9 cellular contexts compared by ENCODE assay signal in genomic region chr10:62632071-62632809, GRCh38.
DNase-seq lines count a peak whose midpoint lies in the region; ATAC-seq, FAIRE-seq and TF ChIP-seq lines count a peak whose summit lies in the region.
"Had no signal": no experiment of that assay in that cellular context is flagged by ENCODE, and none has a peak within 500 bp of the region (broad histone marks: within the 10 kb centered on the region; RNA-seq: fewer than 3 reads in every experiment).

No MANE protein-coding gene starts in this region.

- 1% methylated on average over 12 of the region's 12 CpGs for WGBS in GM12878 (ENCODE audit: insufficient coverage, insufficient replicate concordance, low lambda C conversion rate, missing lambda C conversion rate)

- H3K9me3 ChIP-seq in GM12878 (replicated peaks; ENCODE audit: control insufficient read depth, insufficient read depth, low read length): no peaks in the 10 kb centered on the region; the same call in 2 of the 3 replicates

- no peaks in the 10 kb centered on the region for H3K27me3 ChIP-seq in GM12878 (replicated peaks in 1 of 2; ENCODE audit: control insufficient read depth in 2 of 2, insufficient read depth in 2 of 2, low read length in 1 of 2)

- no TSS peak for BruUV-seq in GM12878 (replicated peaks; lab: Mats Ljungman, UMichigan)

- TF ChIP-seq CTCF in GM12878 (IDR thresholded peaks at IDR 0.05 in 2 of 3, conservative IDR thresholded peaks at IDR 0.05 in 1 of 3; ENCODE audit: control insufficient read depth in 2 of 3, extremely low read depth in 1 of 3, insufficient read depth in 1 of 3, low read depth in 3 of 3, low read length in 3 of 3): no peak

- peak overlapping the region; percentile 48 for H3K9ac ChIP-seq in GM12878 (ENCODE audit: control insufficient read depth, insufficient read depth, low read length)

- H3K4me1 ChIP-seq in GM12878 (ENCODE audit: control insufficient read depth, insufficient read depth, low read length): peaks cover 56% of the 10 kb centered on the region

- peak; percentile 72 for ATAC-seq in GM18873 (IDR thresholded peaks at IDR 0.05; ENCODE audit: low FRiP score, unreplicated experiment)
- ATAC-seq in HG02943 (IDR thresholded peaks at IDR 0.05; ENCODE audit: low read depth, unreplicated experiment): peak; percentile 70
- peak; percentile 85 for ATAC-seq in GM12878
- ATAC-seq: Panc1 had no signal

- RAD21 ChIA-PET in GM12878 (lab: Charles Lee; ENCODE audit: unreplicated experiment): interaction anchor here (0.6 to 6.1 kb wide), 18 partner anchors 8 to 185 kb away, joined by 3 to 64 read pairs (median 8); partner anchors contain the start of gene EGR2

- 0 out of 2 replicates have a peak overlapping the region, but pooled peaks have one; percentile 1 for H3K4me3 ChIP-seq in GM12878

- CTCF ChIA-PET in GM12878 (lab: Yijun Ruan, JAX): interaction anchor here (1.1 to 5.4 kb wide), 6 partner anchors 13 to 101 kb away, joined by 4 to 22 read pairs (median 10); no protein-coding TSS in a partner anchor

- DNase-seq in RCC 7860 (ENCODE audit: low spot score): peak; percentile 49
- DNase-seq in GM12878 (ENCODE audit: low read depth, low spot score): peak; percentile 80
- DNase-seq in stimulated activated CD4-positive, alpha-beta T cell treated with anti-CD3 and anti-CD28 coated beads, Interleukin-2, amount 100 ng/mL, for 4 hours (ENCODE audit: low read depth): peak; percentile 53
- no peak for DNase-seq in NCI-H1436 (lab: John Stamatoyannopoulos, UW)
- DNase-seq in NCI-H345 (lab: John Stamatoyannopoulos, UW): no peak
- no peak for DNase-seq in GF-D8 (lab: John Stamatoyannopoulos, UW)

- intact Hi-C loops in GM12878 (cut with micrococcal nuclease; ENCODE audit: unreplicated experiment): loop anchor here (1.0 to 2.0 kb wide), 3 partner anchors 13 to 179 kb away; no protein-coding TSS in a partner anchor

- no peaks in the 10 kb centered on the region for H3K36me3 ChIP-seq in GM12878 (ENCODE audit: control insufficient read depth in 2 of 2, insufficient read depth in 2 of 2, low read length in 1 of 2)

- in situ Hi-C loops in GM12878 (cut with MboI): no loop called here

- peak; percentile 29; the same call in 1 of the 2 replicates for TF ChIP-seq RAD21 in GM12878 (IDR thresholded peaks at IDR 0.05; ENCODE audit: insufficient read depth, low read depth, low read length)

- H4K20me1 ChIP-seq in GM12878 (ENCODE audit: control insufficient read depth, insufficient read depth): no peaks in the 10 kb centered on the region

- peak overlapping the region; percentile 71 for H3K27ac ChIP-seq in GM12878 (ENCODE audit: control insufficient read depth, insufficient read depth)

- no peak for FAIRE-seq in RCC 7860 (lab: Jason Lieb, UNC)
- FAIRE-seq in GM12878 (lab: Jason Lieb, UNC): peak; percentile 92

- SMC1A ChIA-PET in GM12878 (lab: Charles Lee; ENCODE audit: uncharacterized antibody, unreplicated experiment): interaction anchor here (0.6 to 12.0 kb wide), 22 partner anchors 8 to 276 kb away, joined by 3 to 329 read pairs (median 6); partner anchors contain the start of genes ADO and EGR2

- H3K79me2 ChIP-seq in GM12878 (ENCODE audit: control insufficient read depth, insufficient read depth, low read length): no peaks in the 10 kb centered on the region

- POLR2A ChIA-PET in GM12878 (lab: Charles Lee): interaction anchor here (0.6 to 4.3 kb wide), 7 partner anchors 8 to 185 kb away, joined by 3 to 24 read pairs (median 5); partner anchors contain the start of gene EGR2

- H2AFZ ChIP-seq in GM12878 (ENCODE audit: control insufficient read depth, low read depth, low read length): peak overlapping the region; percentile 44; the same call in 1 of the 2 replicates

- peak overlapping the region; percentile 73 for H3K4me2 ChIP-seq in GM12878 (ENCODE audit: control insufficient read depth, insufficient read depth)

- peak; percentile 75 to 94 for TF ChIP-seq EP300 in GM12878 (IDR thresholded peaks at IDR 0.05; ENCODE audit: borderline replicate concordance in 1 of 2, control insufficient read depth in 1 of 2, low read depth in 2 of 2, low read length in 2 of 2)

- no peak for TF ChIP-seq POLR2A in GM12878 (IDR thresholded peaks at IDR 0.05; ENCODE audit: low read depth, low read length)

TF ChIP-seq in GM12878, 131 proteins besides CTCF, POLR2A, EP300 and RAD21 (continues in another document):
- peak; percentile 62 for TF ChIP-seq GABPA (IDR thresholded peaks at IDR 0.05; ENCODE audit: low read depth)
- TF ChIP-seq MYB (IDR thresholded peaks at IDR 0.05; ENCODE audit: borderline replicate concordance, low read depth, low read length): no peak
- TF ChIP-seq POLR2AphosphoS5 (IDR thresholded peaks at IDR 0.05; ENCODE audit: low read length): no peak
- no peak for TF ChIP-seq NRF1 (conservative IDR thresholded peaks at IDR 0.05; ENCODE audit: low read depth, low read length)
- TF ChIP-seq TAF1 (IDR thresholded peaks at IDR 0.05; ENCODE audit: borderline replicate concordance, low read depth, low read length): no peak
- no peak for TF ChIP-seq E2F8 (IDR thresholded peaks at IDR 0.05; ENCODE audit: low read depth, partially characterized antibody)
- TF ChIP-seq BHLHE40 (IDR thresholded peaks at IDR 0.05; ENCODE audit: borderline replicate concordance in 1 of 2, low read depth in 2 of 2, low read length in 1 of 2): peak; percentile 75 to 86
- TF ChIP-seq NR2F1 (conservative IDR thresholded peaks at IDR 0.05): peak; percentile 81
- TF ChIP-seq EED (IDR thresholded peaks at IDR 0.05; ENCODE audit: low read depth): peak; percentile 82
- peak; percentile 52; the same call in 1 of the 2 replicates for TF ChIP-seq TCF12 (IDR thresholded peaks at IDR 0.05; ENCODE audit: low read depth, low read length)
- TF ChIP-seq POLR2AphosphoS2 (IDR thresholded peaks at IDR 0.05; ENCODE audit: low read depth, low read length): no peak
- TF ChIP-seq MXI1 (IDR thresholded peaks at IDR 0.05; ENCODE audit: low read depth, low read length): peak; percentile 57
- TF ChIP-seq USF2 (IDR thresholded peaks at IDR 0.05; ENCODE audit: borderline replicate concordance, low read depth, low read length): no peak
- TF ChIP-seq RFX5 (IDR thresholded peaks at IDR 0.05; ENCODE audit: low read depth, low read length): no peak
- 0 out of 2 replicates have a peak, but pooled peaks have one; percentile 54 for TF ChIP-seq SIN3A (IDR thresholded peaks at IDR 0.05; ENCODE audit: low read depth, low read length)
- TF ChIP-seq SPI1 (IDR thresholded peaks at IDR 0.05; ENCODE audit: borderline replicate concordance, insufficient read depth, low read depth, low read length): peak; percentile 85; the same call in 1 of the 2 replicates
- TF ChIP-seq SREBF2 (IDR thresholded peaks at IDR 0.05; ENCODE audit: low read length): no peak
- TF ChIP-seq ATF3 (IDR thresholded peaks at IDR 0.05; ENCODE audit: borderline replicate concordance, extremely low read depth, low read depth, low read length): no peak
- peak; percentile 94 for TF ChIP-seq SMARCA5 (IDR thresholded peaks at IDR 0.05)
- TF ChIP-seq CHD4 (IDR thresholded peaks at IDR 0.05): no peak
- no peak for TF ChIP-seq FOS (IDR thresholded peaks at IDR 0.05; ENCODE audit: borderline replicate concordance, extremely low read depth, insufficient read length)
- TF ChIP-seq TARDBP (IDR thresholded peaks at IDR 0.05; ENCODE audit: borderline replicate concordance): peak; percentile 15; the same call in 1 of the 2 replicates
- no peak for TF ChIP-seq BRCA1 (IDR thresholded peaks at IDR 0.05; ENCODE audit: low read depth, low read length)
- TF ChIP-seq RCOR1 (conservative IDR thresholded peaks at IDR 0.05; ENCODE audit: low read depth, low read length): peak; percentile 80
- peak; percentile 47 to 97 for TF ChIP-seq EGR1 (IDR thresholded peaks at IDR 0.05; ENCODE audit: borderline replicate concordance in 1 of 2, low read depth in 2 of 2, low read length in 2 of 2)
- no peak for TF ChIP-seq MAX (IDR thresholded peaks at IDR 0.05; ENCODE audit: low read depth, low read length)
- TF ChIP-seq CEBPB (IDR thresholded peaks at IDR 0.05; ENCODE audit: borderline replicate concordance in 1 of 2, low read depth in 2 of 2, low read length in 2 of 2): peak in 1 of 2 experiments; percentile 75; a peak in 1 of 4 replicates

Comparison
In these comparisons a context has a peak if more than half of its experiments do, and no peak if none do; other contexts are left out.
1. DNase-seq: peak in RCC 7860 (single experiment), GM12878 (single experiment) and stimulated activated CD4-positive, alpha-beta T cell treated with anti-CD3 and anti-CD28 coated beads, Interleukin-2, amount 100 ng/mL, for 4 hours (single experiment); none in NCI-H1436 (single experiment), NCI-H345 (single experiment) and GF-D8 (single experiment).
2. Peak in every context shown above with its lines, with median percentiles within 50 percentile points of each other: ATAC-seq.